Comparison of ENCODE assay signal across 2 cellular contexts in genomic region chr12:121740847-121741246, GRCh38.
TF ChIP-seq lines count a peak whose summit lies in the region.

No MANE protein-coding gene starts in this region.

TF ChIP-seq in GM23338, 12 proteins besides CTCF, POLR2A, EP300 and RAD21:
- TF ChIP-seq EZH2phosphoT487 (IDR thresholded peaks at IDR 0.05; ENCODE audit: unreplicated experiment), result no peak
- no peak for TF ChIP-seq NANOG (IDR thresholded peaks at IDR 0.05; ENCODE audit: borderline replicate concordance)
- TF ChIP-seq ZNF114 (CRISPR knock-in tag; IDR thresholded peaks at IDR 0.05), result no peak
- no peak for TF ChIP-seq EZH2 (IDR thresholded peaks at IDR 0.05; ENCODE audit: low read depth, unreplicated experiment)
- no peak for TF ChIP-seq ZNF462 (CRISPR knock-in tag; IDR thresholded peaks at IDR 0.05)
- TF ChIP-seq JUNB (IDR thresholded peaks at IDR 0.05; ENCODE audit: unreplicated experiment), result no peak
- TF ChIP-seq ZNF331 (CRISPR knock-in tag; IDR thresholded peaks at IDR 0.05; ENCODE audit: low read depth), result no peak
- TF ChIP-seq REST (IDR thresholded peaks at IDR 0.05; ENCODE audit: unreplicated experiment), result no peak
- TF ChIP-seq ETS1 (IDR thresholded peaks at IDR 0.05), result no peak
- TF ChIP-seq CREB1 (CRISPR knock-in tag; IDR thresholded peaks at IDR 0.05; ENCODE audit: low read depth), result no peak
- no peak for TF ChIP-seq STAT1 (IDR thresholded peaks at IDR 0.05; ENCODE audit: unreplicated experiment)
- TF ChIP-seq POLR2AphosphoS5 (IDR thresholded peaks at IDR 0.05; ENCODE audit: low read depth), result no peak
TF ChIP-seq in GM23338: peak in this region for 0.

TF ChIP-seq in K562, 482 proteins besides CTCF, POLR2A, EP300 and RAD21:
- TF ChIP-seq ZBTB40 (IDR thresholded peaks at IDR 0.05) (peak; percentile 96), ZBTB40 (CRISPR knock-in tag; IDR thresholded peaks at IDR 0.05) (peak; percentile 87), XRCC5 (IDR thresholded peaks at IDR 0.05; ENCODE audit: low read depth, low read length) (no peak), TAF7 (tag; IDR thresholded peaks at IDR 0.05) (0 out of 2 replicates have a peak, but pooled peaks have one; percentile 5), KAT2B (IDR thresholded peaks at IDR 0.05; ENCODE audit: low read depth, low read length) (no peak)
